10 cellular contexts compared by ENCODE assay signal in the genomic region with DNA sequence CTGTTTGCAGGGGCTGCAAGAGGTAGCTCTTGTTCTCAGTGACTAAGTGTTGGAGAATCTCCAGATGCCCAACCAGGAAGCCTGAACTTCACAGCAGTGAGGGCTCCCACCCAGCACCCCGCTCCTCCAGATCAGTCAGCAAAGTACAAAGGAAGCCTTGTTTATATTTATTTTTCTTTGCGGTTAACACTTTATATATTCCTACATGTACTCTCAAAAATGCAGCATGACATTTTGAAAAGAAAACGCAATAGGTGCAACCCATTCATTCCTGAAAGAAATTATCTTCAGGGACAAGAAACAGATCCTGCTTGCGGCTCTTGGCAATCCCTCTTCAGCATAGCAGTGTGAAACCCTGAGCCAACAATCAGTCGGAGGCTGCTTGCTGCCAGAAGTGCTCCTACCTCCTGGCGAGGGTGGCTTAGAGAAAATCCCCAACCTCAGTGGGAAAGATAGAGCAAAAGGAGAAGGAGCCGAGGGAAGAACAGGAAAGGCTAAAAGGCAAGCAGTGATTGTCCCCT.
DNase-seq lines count a peak whose midpoint lies in the region; ATAC-seq and TF ChIP-seq lines count a peak whose summit lies in the region.
"Had no signal": no experiment of that assay in that cellular context is flagged by ENCODE, and none has a peak within 500 bp of the region (broad histone marks: within the 10 kb centered on the region; RNA-seq: fewer than 3 reads in every experiment).

No MANE protein-coding gene starts in this region.

- H3K79me2 ChIP-seq in osteoblast (ENCODE audit: insufficient read depth, low read length) = no peaks in the 10 kb centered on the region

- no peak overlapping the region for H3K4me3 ChIP-seq in A673 (ENCODE audit: low read depth, low read length, poor library complexity, severe bottlenecking)
- H3K4me3 ChIP-seq in mesodermal cell (ENCODE audit: extremely low read depth, insufficient read depth, low read length, poor library complexity, severe bottlenecking) = no peak overlapping the region
- H3K4me3 ChIP-seq in osteoblast (ENCODE audit: insufficient read depth, low read length) = no peak overlapping the region

- H3K27me3 ChIP-seq in A673 (replicated peaks; ENCODE audit: insufficient read depth, low read depth, low read length, poor library complexity) = no peaks in the 10 kb centered on the region
- peaks cover 75% of the 10 kb centered on the region for H3K27me3 ChIP-seq in osteoblast (ENCODE audit: insufficient read depth, low read length)

- no peaks in the 10 kb centered on the region for H3K36me3 ChIP-seq in A673 (ENCODE audit: insufficient read depth, low read length, poor library complexity, severe bottlenecking)
- H3K36me3 ChIP-seq in mesodermal cell (ENCODE audit: control insufficient read depth, insufficient read depth, low read length) = no peaks in the 10 kb centered on the region
- H3K36me3 ChIP-seq in osteoblast (ENCODE audit: insufficient read depth, low read length) = no peaks in the 10 kb centered on the region

- H3K4me1 ChIP-seq in A673 (ENCODE audit: insufficient read depth, low read length, poor library complexity, severe bottlenecking) (peaks cover 30% of the 10 kb centered on the region), mesodermal cell (ENCODE audit: control insufficient read depth, insufficient read depth, low read length, poor library complexity, severe bottlenecking) (peaks cover 21% of the 10 kb centered on the region), osteoblast (ENCODE audit: insufficient read depth, low read length) (peaks cover 5% of the 10 kb centered on the region)

- no TSS peak for BruUV-seq in A673 (replicated peaks; lab: Mats Ljungman, UMichigan)

- POLR2A ChIA-PET in A673 (lab: Charles Lee; ENCODE audit: low non-redundant PET) = interaction anchor here (0.7 kb wide), 1 partner anchor 99 kb away, joined by 5 read pairs; no protein-coding TSS in a partner anchor

- DNase-seq in A673 (ENCODE audit: low spot score) (peak; percentile 65), M059J (ENCODE audit: low read depth) (peak; percentile 74), cerebellum (ENCODE audit: low spot score) (peak; percentile 43), NCI-H510A (lab: John Stamatoyannopoulos, UW) (no peak), osteoblast (ENCODE audit: insufficient read length, low spot score, missing footprints) (no peak), DMS153 treated with DMSO at 0.1 percent for 48 hours (lab: John Stamatoyannopoulos, UW; ENCODE audit: unreplicated experiment) (no peak)
- DNase-seq: activated naive CD4-positive, alpha-beta T cell treated with Interleukin-2 at 50 U/mL for 16 hours; NCI-H2081 treated with DMSO at 0.1 percent for 48 hours had no signal

- CTCF ChIA-PET in A673 (lab: Charles Lee) = no interaction called here

- intact Hi-C loops in A673 (cut with micrococcal nuclease; ENCODE audit: unreplicated experiment) = no loop called here

- no peak overlapping the region for H3K4me2 ChIP-seq in osteoblast (ENCODE audit: insufficient read depth, low read length)

- no peaks in the 10 kb centered on the region for H4K20me1 ChIP-seq in osteoblast (ENCODE audit: insufficient read depth, low read length)

- no peak overlapping the region for H2AFZ ChIP-seq in osteoblast (ENCODE audit: low read length)

- 16 to 29% methylated on average over 4 to 5 of the region's 7 CpGs for WGBS in mesodermal cell (ENCODE audit: insufficient coverage in 2 of 2), 2 experiments

- TF ChIP-seq CTCF in A673 (conservative IDR thresholded peaks at IDR 0.05; ENCODE audit: low read depth, low read length) = no peak
- no peak for TF ChIP-seq CTCF in osteoblast (IDR thresholded peaks at IDR 0.05; ENCODE audit: extremely low read depth, low read depth, low read length)

- no peaks in the 10 kb centered on the region for H3K9me3 ChIP-seq in A673 (ENCODE audit: low read depth, low read length, poor library complexity, severe bottlenecking)
- H3K9me3 ChIP-seq in mesodermal cell (ENCODE audit: control insufficient read depth, low read length) = no peaks in the 10 kb centered on the region
- H3K9me3 ChIP-seq in osteoblast (ENCODE audit: low read depth, low read length) = no peaks in the 10 kb centered on the region

- H3K27ac ChIP-seq in A673 (ENCODE audit: low read depth, low read length, poor library complexity, severe bottlenecking) (no peak overlapping the region), mesodermal cell (ENCODE audit: low read depth, low read length, severe bottlenecking) (peak overlapping the region; percentile 77), osteoblast (ENCODE audit: low read depth, low read length) (no peak overlapping the region)

- no peak for ATAC-seq in HG03097 (IDR thresholded peaks at IDR 0.05; ENCODE audit: low FRiP score, unreplicated experiment)

Comparison
In these comparisons a context has a peak if more than half of its experiments do, and no peak if none do; other contexts are left out.
1. DNase-seq: peak in A673 (single experiment), M059J (single experiment) and cerebellum (single experiment); none in NCI-H510A (single experiment), osteoblast (single experiment) and DMS153 treated with DMSO at 0.1 percent for 48 hours (single experiment).